15 cellular contexts compared by ENCODE assay signal in the genomic region with DNA sequence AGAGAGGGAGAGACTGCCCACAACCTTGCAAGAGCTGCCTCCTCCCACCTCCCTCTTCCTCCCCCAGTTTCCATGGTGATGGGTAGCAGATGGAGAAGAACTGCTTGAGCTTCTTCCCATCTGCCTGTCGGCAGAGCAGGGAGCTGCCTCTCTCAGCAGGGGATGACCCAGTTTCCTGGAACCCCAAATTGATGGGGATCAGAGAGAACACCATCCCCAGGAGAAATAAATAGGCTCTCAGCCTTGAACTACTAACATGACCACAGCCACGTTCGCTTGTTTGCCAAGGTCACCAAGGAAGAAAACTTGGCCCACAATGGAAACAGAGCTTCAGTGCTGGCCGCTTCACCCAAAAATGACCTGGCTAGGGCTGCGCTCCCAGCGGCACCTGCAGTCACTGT.
DNase-seq lines count a peak whose midpoint lies in the region; TF ChIP-seq lines count a peak whose summit lies in the region.
"Had no signal": no experiment of that assay in that cellular context is flagged by ENCODE, and none has a peak within 500 bp of the region (broad histone marks: within the 10 kb centered on the region; RNA-seq: fewer than 3 reads in every experiment).

No MANE protein-coding gene starts in this region.

- DNase-seq in NCI-H748 (lab: John Stamatoyannopoulos, UW; ENCODE audit: unreplicated experiment) (peak; percentile 47), NCI-H748 treated with DMSO at 0.1 percent for 48 hours (lab: John Stamatoyannopoulos, UW) (no peak), NCI-H2227 treated with DMSO at 0.1 percent for 48 hours (lab: John Stamatoyannopoulos, UW) (peak; percentile 7), dorsolateral prefrontal cortex (peak in 8 of 10 donors; percentile 35 to 88 (median 68)), NK-92 (lab: John Stamatoyannopoulos, UW; ENCODE audit: unreplicated experiment) (no peak)
- no peak for DNase-seq in activated naive CD4-positive, alpha-beta T cell (lab: John Stamatoyannopoulos, UW)
- DNase-seq in stimulated activated CD4-positive, alpha-beta T cell treated with anti-CD3 and anti-CD28 coated beads, Interleukin-12 subunit alpha, Interleukin-12 subunit beta, amount 100 ng/mL, for 4 hours: no peak
- DNase-seq: activated CD4-positive, alpha-beta T cell treated with anti-CD3 and anti-CD28 coated beads, Interleukin-2, amount 10 ng/mL, durations not matched to agents 7 days and 5 days; activated effector memory CD4-positive, alpha-beta T cell treated with Interleukin-2 at 50 U/mL for 16 hours; esophagus squamous epithelium; NCI-H526 treated with DMSO at 0.1 percent for 48 hours had no signal

- H3K4me3 ChIP-seq in dorsolateral prefrontal cortex: no peak overlapping the region
- H3K4me3 ChIP-seq: A549, esophagus squamous epithelium, right atrium auricular region had no signal

- H3K27me3 ChIP-seq in dorsolateral prefrontal cortex: no peaks in the 10 kb centered on the region
- H3K27me3 ChIP-seq: right atrium auricular region had no signal

- H3K27ac ChIP-seq in dorsolateral prefrontal cortex (peak overlapping the region in 53 of 59 donors; percentile 3 to 92 (median 70)), temporal lobe (ENCODE audit: low read depth, low read length) (peak overlapping the region; percentile 72)
- H3K27ac ChIP-seq: A549, esophagus squamous epithelium, KMS-11, right atrium auricular region had no signal

- intact Hi-C loops in dorsolateral prefrontal cortex (cut with DNase I): no loop called here

- no peak for TF ChIP-seq CTCF in dorsolateral prefrontal cortex (IDR thresholded peaks at IDR 0.05 in 54 of 56, conservative IDR thresholded peaks at IDR 0.05 in 2 of 56; ENCODE audit: low read depth in 1 of 56, partially characterized antibody in 56 of 56)

Comparison
In these comparisons a context has a peak if more than half of its experiments do, and no peak if none do; other contexts are left out.
1. DNase-seq: peak in NCI-H748 (single experiment), NCI-H2227 treated with DMSO at 0.1 percent for 48 hours (single experiment) and dorsolateral prefrontal cortex (8 of 10); none in NCI-H748 treated with DMSO at 0.1 percent for 48 hours (single experiment), activated naive CD4-positive, alpha-beta T cell (0 of 4), stimulated activated CD4-positive, alpha-beta T cell treated with anti-CD3 and anti-CD28 coated beads, Interleukin-12 subunit alpha, Interleukin-12 subunit beta, amount 100 ng/mL, for 4 hours (single experiment) and NK-92 (single experiment).